ENCODE assay signal across 10 cellular contexts in the genomic region with DNA sequence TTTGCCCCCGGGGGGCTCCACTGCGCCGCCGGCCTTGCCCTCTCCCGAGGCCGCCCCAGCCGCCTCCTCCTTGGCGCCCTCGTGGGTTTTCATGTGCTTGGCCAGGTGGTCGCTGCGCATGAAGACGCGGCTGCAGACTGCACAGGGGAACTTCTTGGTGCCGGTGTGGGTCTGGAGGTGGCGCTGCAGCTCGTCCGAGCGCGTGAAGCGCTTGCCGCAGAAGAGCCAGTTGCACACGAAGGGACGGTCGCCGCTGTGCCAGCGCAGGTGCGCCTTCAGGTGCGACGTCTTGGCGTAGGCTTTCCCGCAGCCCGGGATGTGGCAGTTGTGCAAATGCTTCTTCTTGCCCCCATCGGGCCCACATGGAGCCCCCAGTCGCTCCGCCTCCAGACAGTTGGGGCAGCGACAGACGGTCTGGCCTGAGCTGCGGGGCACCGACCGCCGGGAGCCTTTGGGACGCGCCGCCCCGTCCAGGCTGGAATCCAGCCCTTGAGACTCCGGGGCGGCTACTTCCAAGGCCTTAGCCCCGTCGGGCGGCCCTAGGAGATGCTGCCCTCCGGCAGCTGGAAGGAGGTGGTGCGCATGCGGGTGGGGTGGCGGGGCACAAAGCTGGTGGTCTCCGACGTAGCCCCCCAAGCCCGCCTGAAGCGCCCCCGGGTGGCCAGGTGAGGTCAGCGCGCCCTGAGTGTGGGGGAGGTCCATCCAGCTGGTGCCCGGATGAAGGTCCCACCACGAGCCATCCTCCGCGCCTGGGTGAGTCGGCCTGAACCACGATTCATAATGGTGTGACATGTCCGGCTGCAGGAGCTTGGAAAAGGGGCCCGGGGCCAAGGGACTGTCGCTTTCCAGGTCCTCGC. TPM values are rescaled to one million over a fixed set of nuclear protein-coding genes. Genes with fewer than 3 reads are reported as not detected.
DNase-seq lines count a peak whose midpoint lies in the region; ATAC-seq and TF ChIP-seq lines count a peak whose summit lies in the region.
"Had no signal": no experiment of that assay in that cellular context is flagged by ENCODE, and none has a peak within 500 bp of the region (broad histone marks: within the 10 kb centered on the region; RNA-seq: fewer than 3 reads in every experiment).

No MANE protein-coding gene starts in this region.

- no peaks in the 10 kb centered on the region for H3K9me3 ChIP-seq in CD8-positive, alpha-beta T cell (ENCODE audit: low read length)

- H3K27ac ChIP-seq in CD8-positive, alpha-beta T cell (ENCODE audit: low read depth, low read length), result no peak overlapping the region
- H3K27ac ChIP-seq in HL-60 (replicated peaks), result no peak overlapping the region

- POLR2A ChIA-PET in CD8-positive, alpha-beta T cell (lab: Charles Lee), result interaction anchor here (1.3 to 2.3 kb wide), 2 partner anchors 16 to 48 kb away, joined by 4 to 12 read pairs; a partner anchor contains a TSS

- peaks cover 62% of the 10 kb centered on the region for H3K27me3 ChIP-seq in CD8-positive, alpha-beta T cell (ENCODE audit: insufficient read depth, low read length)
- peaks cover 68% of the 10 kb centered on the region for H3K27me3 ChIP-seq in HL-60 (ENCODE audit: insufficient read depth, poor library complexity, severe bottlenecking)

- H3K36me3 ChIP-seq in CD8-positive, alpha-beta T cell (ENCODE audit: insufficient read depth, low read length), result no peaks in the 10 kb centered on the region

- peak; percentile 33 for TF ChIP-seq CTCF in CD8-positive, alpha-beta T cell (IDR thresholded peaks at IDR 0.05)
- peak; percentile 29 for TF ChIP-seq CTCF in HL-60 (IDR thresholded peaks at IDR 0.05; ENCODE audit: insufficient read depth, low read length)
- peak; percentile 13 for TF ChIP-seq CTCF in astrocyte of the cerebellum (IDR thresholded peaks at IDR 0.05; ENCODE audit: low read depth, low read length, missing control alignments)

- DNase-seq in CD8-positive, alpha-beta T cell, result peak in 3 of 7 experiments; percentile 17 to 39 (median 29)
- DNase-seq in HL-60 (ENCODE audit: low read depth in 1 of 2, low spot score in 1 of 2), result peak in 1 of 2 experiments; percentile 22
- no peak for DNase-seq in astrocyte of the cerebellum (ENCODE audit: low read depth)
- peak; percentile 74 for DNase-seq in left kidney (ENCODE audit: low read depth, low spot score)
- no peak for DNase-seq in NCI-H524 (lab: John Stamatoyannopoulos, UW)
- DNase-seq in HCEC 1CT, result no peak
- DNase-seq: SIG-M5 had no signal

- H3K4me1 ChIP-seq in CD8-positive, alpha-beta T cell (ENCODE audit: insufficient read depth, low read length), result peaks cover 48% of the 10 kb centered on the region

- peaks cover 69% of the 10 kb centered on the region for H3K27me3 Mint-ChIP-seq in CD8-positive, alpha-beta T cell (ENCODE audit: low read depth)

- no peak overlapping the region for H3K27ac Mint-ChIP-seq in CD8-positive, alpha-beta T cell
- H3K27ac Mint-ChIP-seq: activated naive CD8-positive, alpha-beta T cell had no signal

- H3K4me1 Mint-ChIP-seq in CD8-positive, alpha-beta T cell (ENCODE audit: low read depth), result peaks cover 28% of the 10 kb centered on the region

- no peaks in the 10 kb centered on the region for H3K36me3 Mint-ChIP-seq in CD8-positive, alpha-beta T cell
- H3K36me3 Mint-ChIP-seq: activated naive CD8-positive, alpha-beta T cell had no signal

- intact Hi-C loops in CD8-positive, alpha-beta T cell (cut with DNase I, micrococcal nuclease), result loop anchor here in 1 of 2 experiments (2.0 kb wide), 1 partner anchor 769 kb away; no protein-coding TSS in a partner anchor

- no peaks in the 10 kb centered on the region for H3K9me3 Mint-ChIP-seq in CD8-positive, alpha-beta T cell

- no peak for ATAC-seq in CD8-positive, alpha-beta T cell
- ATAC-seq in GM19397 (IDR thresholded peaks at IDR 0.05; ENCODE audit: unreplicated experiment), result no peak
- ATAC-seq in HG02678 (IDR thresholded peaks at IDR 0.05; ENCODE audit: unreplicated experiment), result no peak

- H3K4me3 ChIP-seq in CD8-positive, alpha-beta T cell (ENCODE audit: low read depth, low read length), result no peak overlapping the region
- H3K4me3 ChIP-seq in HL-60 (replicated peaks; ENCODE audit: insufficient read depth, low read length) (no peak overlapping the region), astrocyte of the cerebellum (ENCODE audit: low read depth, low read length) (no peak overlapping the region)

- CTCF ChIA-PET in CD8-positive, alpha-beta T cell (lab: Charles Lee), result interaction anchor here (1.0 to 19.0 kb wide), 6 partner anchors 10 to 124 kb away, joined by 3 to 583 read pairs (median 4); a partner anchor contains a TSS

- in situ Hi-C loops in astrocyte of the cerebellum (cut with HindIII; ENCODE audit: low sequenced_read_pairs), result no loop called here

- no peak overlapping the region for H3K4me3 Mint-ChIP-seq in CD8-positive, alpha-beta T cell
- H3K4me3 Mint-ChIP-seq: activated naive CD8-positive, alpha-beta T cell had no signal

RNA-seq across cellular contexts. Expression of a gene that starts 3.4 kb away (rescaled TPM):
- total RNA-seq in CD8-positive, alpha-beta T cell, result under 1 TPM; 0.22 to 0.38 TPM

RNA-seq across cellular contexts. Expression of a gene that starts 6.5 kb away (rescaled TPM):
- 10 to 100 TPM; 17.6 to 19.8 TPM for total RNA-seq in CD8-positive, alpha-beta T cell

RNA-seq across cellular contexts. Expression of a gene that starts 16.1 kb away (rescaled TPM):
- 1 to 10 TPM in 1 of 2 experiments, under 1 TPM in 1; 0.43 to 1.5 TPM for total RNA-seq in CD8-positive, alpha-beta T cell

RNA-seq across cellular contexts. Expression of a gene that starts 16.2 kb away (rescaled TPM):
- 10 to 100 TPM; 67.5 to 69.7 TPM for total RNA-seq in CD8-positive, alpha-beta T cell

RNA-seq across cellular contexts. Expression of a gene that starts 26.0 kb away (rescaled TPM):
- total RNA-seq in CD8-positive, alpha-beta T cell, result 10 to 100 TPM; 50.8 to 56.1 TPM
